In the genomic region with DNA sequence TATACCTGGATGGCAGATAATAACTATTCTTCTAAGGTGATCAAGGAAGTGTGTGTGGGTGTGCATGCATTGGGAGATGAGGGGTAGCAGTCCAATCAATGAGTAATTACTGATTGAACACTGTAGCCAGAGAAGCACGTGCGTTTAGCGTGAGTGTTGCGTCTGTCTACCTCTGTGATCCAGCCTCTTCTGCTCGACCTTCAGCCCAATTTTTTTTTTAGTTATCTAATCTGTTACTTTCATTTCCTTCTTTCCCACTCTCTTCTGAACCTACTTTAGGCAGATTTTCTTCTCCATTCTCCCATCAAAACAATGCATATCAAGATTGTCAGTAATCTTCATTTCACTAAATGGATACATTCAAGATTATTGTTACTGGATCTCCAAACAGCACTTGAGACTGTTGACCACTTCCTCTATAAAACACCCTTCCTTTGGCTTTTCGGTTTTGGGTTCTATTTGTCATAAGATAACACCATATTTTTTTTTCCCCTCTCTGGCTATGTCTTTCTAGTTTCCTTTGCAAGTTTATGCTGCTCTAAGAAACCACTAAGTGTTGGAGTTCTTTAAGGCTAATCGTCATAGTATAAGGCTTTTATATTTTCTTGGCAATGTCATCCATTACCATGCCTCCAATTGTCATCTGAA, we compare ENCODE assay signal across 11 cellular contexts. TPM values are rescaled to one million over a fixed set of nuclear protein-coding genes. Genes with fewer than 3 reads are reported as not detected.
DNase-seq lines count a peak whose midpoint lies in the region; ATAC-seq and TF ChIP-seq lines count a peak whose summit lies in the region.
"Had no signal": no experiment of that assay in that cellular context is flagged by ENCODE, and none has a peak within 500 bp of the region (broad histone marks: within the 10 kb centered on the region; RNA-seq: fewer than 3 reads in every experiment).

No MANE protein-coding gene starts in this region.

- H3K4me1 ChIP-seq in PC-9 (replicated peaks; ENCODE audit: insufficient read depth): no peaks in the 10 kb centered on the region

- DNase-seq in NOMO-1 treated with dmso at 0.1 percent for 144 hours (lab: John Stamatoyannopoulos, UW; ENCODE audit: unreplicated experiment) (peak; percentile 37), PC-9 (no peak), NCI-H2107 (lab: John Stamatoyannopoulos, UW) (no peak), SW480 (ENCODE audit: low spot score) (no peak)
- DNase-seq in activated effector memory CD4-positive, alpha-beta T cell treated with anti-CD3 and anti-CD28 coated beads, Interleukin-2, amount 50 U/mL, for 16 hours: no peak
- DNase-seq: aorta, foreskin fibroblast, NCI-H187 treated with DMSO at 0.1 percent for 48 hours had no signal

- POLR2A ChIA-PET in PC-9 (lab: Charles Lee; ENCODE audit: unreplicated experiment): no interaction called here

- BruUV-seq in PC-9 (replicated peaks; lab: Mats Ljungman, UMichigan): no TSS peak

- no peaks in the 10 kb centered on the region for H3K27me3 ChIP-seq in PC-9 (ENCODE audit: insufficient read depth, low read depth)

- ATAC-seq in GM19372 (IDR thresholded peaks at IDR 0.05; ENCODE audit: low read depth, unreplicated experiment): peak; percentile 76
- peak; percentile 81 for ATAC-seq in HG02981 (IDR thresholded peaks at IDR 0.05; ENCODE audit: unreplicated experiment)

- no peak overlapping the region for H2AFZ ChIP-seq in PC-9

- H3K36me3 ChIP-seq in PC-9 (ENCODE audit: low read depth): no peaks in the 10 kb centered on the region

- H3K79me2 ChIP-seq in PC-9 (ENCODE audit: low read depth): no peaks in the 10 kb centered on the region

- TF ChIP-seq CTCF in C4-2B (conservative IDR thresholded peaks at IDR 0.05) (no peak), PC-9 (conservative IDR thresholded peaks at IDR 0.05) (no peak)

- no peak overlapping the region for H3K4me3 ChIP-seq in PC-9

- H3K27ac ChIP-seq in C4-2B: peak overlapping the region; percentile 81; the same call in 1 of the 2 replicates
- H3K27ac ChIP-seq in PC-9: no peak overlapping the region

- H4K20me1 ChIP-seq in PC-9 (ENCODE audit: insufficient read depth): no peaks in the 10 kb centered on the region; the same call in 1 of the 2 replicates

- H3K9me2 ChIP-seq in PC-9 (ENCODE audit: insufficient read depth): no peaks in the 10 kb centered on the region

- H3K4me2 ChIP-seq in PC-9: no peak overlapping the region

- intact Hi-C loops in PC-9 (cut with micrococcal nuclease; ENCODE audit: unreplicated experiment): no loop called here

- no peaks in the 10 kb centered on the region for H3F3A ChIP-seq in PC-9 (ENCODE audit: insufficient read depth, low read depth)

- H3K9me3 ChIP-seq in PC-9 (ENCODE audit: insufficient read depth, low read depth): no peaks in the 10 kb centered on the region

- CTCF ChIA-PET in PC-9 (lab: Charles Lee): no interaction called here

RNA-seq across cellular contexts. Expression of gene MCTP2, which starts 41.0 kb away (rescaled TPM):
- 4.1 and 5.7 TPM in 2 replicates for total RNA-seq in PC-9 (2021)
